In genomic region chr22:18001894-18002315, GRCh38 we compare ENCODE assay signal across 8 cellular contexts. TPM values are rescaled to one million over a fixed set of nuclear protein-coding genes. Genes with fewer than 3 reads are reported as not detected.
DNase-seq lines count a peak whose midpoint lies in the region; ATAC-seq, FAIRE-seq and TF ChIP-seq lines count a peak whose summit lies in the region.
"Not testable (repeated sequence)": the region's sequence is repeated elsewhere in the genome, so short reads cannot be mapped to it uniquely, and the experiment has no call there.

No MANE protein-coding gene starts in this region.

- peak overlapping the region; percentile 57 for H2AFZ ChIP-seq in KMS-11 (ENCODE audit: low read depth)
- peak overlapping the region; percentile 97 for H2AFZ ChIP-seq in astrocyte (ENCODE audit: low read depth, low read length)
- not testable (repeated sequence) for H2AFZ ChIP-seq in HepG2 (ENCODE audit: low read length)

- not testable (repeated sequence) for TF ChIP-seq EP300 in HepG2 (IDR thresholded peaks at IDR 0.05; ENCODE audit: low read depth in 2 of 2, low read length in 2 of 2); HepG2 (CRISPR knock-in tag; IDR thresholded peaks at IDR 0.05; ENCODE audit: borderline replicate concordance)

- peaks cover 24% of the 10 kb centered on the region for H3K4me1 Mint-ChIP-seq in astrocyte (ENCODE audit: low read depth, unreplicated experiment)

- not testable (repeated sequence) for DNase-seq in astrocyte (ENCODE audit: low read depth); epithelial cell of esophagus (ENCODE audit: low read depth); HepG2 (ENCODE audit: low spot score); substantia nigra (lab: John Stamatoyannopoulos, UW)

- H3K4me3 ChIP-seq in KMS-11 (IDR thresholded peaks at IDR 0.05; ENCODE audit: insufficient read depth, low read depth, low read length): not testable (repeated sequence)
- peak overlapping the region; percentile 76 for H3K4me3 ChIP-seq in WI38 (ENCODE audit: low read depth, low read length)
- peak overlapping the region; percentile 83 for H3K4me3 ChIP-seq in astrocyte (ENCODE audit: insufficient read depth, low read depth, low read length)
- peak overlapping the region; percentile 67 for H3K4me3 ChIP-seq in epithelial cell of esophagus (ENCODE audit: low read length)
- peak overlapping the region; percentile 10 to 86 (median 84); a peak in 3 of 6 replicates for H3K4me3 ChIP-seq in HepG2 (replicated peaks in 1 of 3; ENCODE audit: insufficient read depth in 1 of 3, low read depth in 2 of 3, low read length in 3 of 3)
- H3K4me3 ChIP-seq in neutrophil (ENCODE audit: low read depth in 1 of 2, low read length in 1 of 2): peak overlapping the region; percentile 41 to 48

- peak overlapping the region; percentile 99 for H3K27ac Mint-ChIP-seq in astrocyte (ENCODE audit: unreplicated experiment)

- not testable (repeated sequence) for TF ChIP-seq RAD21 in HepG2 (CRISPR knock-in tag; IDR thresholded peaks at IDR 0.05)

- not testable (repeated sequence) for H3K27me3 Mint-ChIP-seq in astrocyte (ENCODE audit: low read depth, unreplicated experiment)

- intact Hi-C loops in HepG2 (cut with micrococcal nuclease; ENCODE audit: unreplicated experiment): loop anchor here (1.0 to 5.0 kb wide), 4 partner anchors 50 to 105 kb away; no protein-coding TSS in a partner anchor

- H3K9me3 ChIP-seq in astrocyte (ENCODE audit: insufficient read depth, low read depth, low read length); HepG2 (ENCODE audit: low read length); neutrophil: not testable (repeated sequence)

- H3K9me3 Mint-ChIP-seq in astrocyte (ENCODE audit: unreplicated experiment): not testable (repeated sequence)

- H3K79me2 ChIP-seq in KMS-11 (ENCODE audit: insufficient read depth, low read depth) (peaks cover 36% of the 10 kb centered on the region), astrocyte (ENCODE audit: insufficient read depth, low read length) (peaks cover 45% of the 10 kb centered on the region), HepG2 (ENCODE audit: insufficient read depth, low read length) (peaks cover 32% of the 10 kb centered on the region)

- in situ Hi-C loops in HepG2 (cut with HindIII; ENCODE audit: extremely low pct_ligation_motif_present, low pct_unique_long_range_greater_than_20kb): loop anchor here (5.0 kb wide), 1 partner anchor 70 kb away; no protein-coding TSS in a partner anchor

- peak overlapping the region; percentile 90 for H3K4me3 Mint-ChIP-seq in astrocyte (ENCODE audit: unreplicated experiment)

- 37% methylated on average over 15 of the region's 15 CpGs for WGBS in HepG2 (ENCODE audit: low lambda C conversion rate)

- H3K4me2 ChIP-seq in KMS-11: peak overlapping the region; percentile 50
- H3K4me2 ChIP-seq in astrocyte (ENCODE audit: low read length): peak overlapping the region; percentile 93
- peak overlapping the region; percentile 92 for H3K4me2 ChIP-seq in HepG2 (ENCODE audit: low read depth, low read length)

- ATAC-seq in HepG2: not testable (repeated sequence)

- H3K4me1 ChIP-seq in KMS-11 (ENCODE audit: low read depth, poor library complexity, severe bottlenecking): peaks cover 39% of the 10 kb centered on the region
- peaks cover 12% of the 10 kb centered on the region for H3K4me1 ChIP-seq in astrocyte (ENCODE audit: insufficient read depth, low read length)
- H3K4me1 ChIP-seq in HepG2 (ENCODE audit: insufficient read depth, low read length): peaks cover 18% of the 10 kb centered on the region
- peaks cover 10 to 18% of the 10 kb centered on the region in 2 experiments for H3K4me1 ChIP-seq in neutrophil (ENCODE audit: control insufficient read depth in 1 of 2, insufficient read depth in 1 of 2, low read depth in 1 of 2, low read length in 1 of 2)

- peak overlapping the region; percentile 77; the same call in 1 of the 2 replicates for H3K9ac ChIP-seq in KMS-11
- peak overlapping the region; percentile 91 for H3K9ac ChIP-seq in astrocyte (ENCODE audit: low read length)
- peak overlapping the region; percentile 91; the same call in 1 of the 2 replicates for H3K9ac ChIP-seq in HepG2 (ENCODE audit: insufficient read depth, low read depth, low read length)

- FAIRE-seq in astrocyte (lab: Jason Lieb, UNC); HepG2 (lab: Jason Lieb, UNC): not testable (repeated sequence)

- TF ChIP-seq CTCF in C4-2B (conservative IDR thresholded peaks at IDR 0.05); KMS-11 (conservative IDR thresholded peaks at IDR 0.05; ENCODE audit: low read depth, low read length); WI38 (IDR thresholded peaks at IDR 0.05; ENCODE audit: low read depth, low read length); astrocyte (IDR thresholded peaks at IDR 0.05; ENCODE audit: insufficient read depth, low read depth, low read length); epithelial cell of esophagus (IDR thresholded peaks at IDR 0.05; ENCODE audit: insufficient read depth, low read depth, low read length, missing control alignments); HepG2 (CRISPR knock-in tag; IDR thresholded peaks at IDR 0.05); neutrophil (IDR thresholded peaks at IDR 0.05): not testable (repeated sequence)

- not testable (repeated sequence) for BruUV-seq in HepG2 (replicated peaks; lab: Mats Ljungman, UMichigan)

- not testable (repeated sequence) for H4K20me1 ChIP-seq in KMS-11 (ENCODE audit: insufficient read depth); HepG2 (ENCODE audit: insufficient read depth, low read length)
- peaks cover 35% of the 10 kb centered on the region for H4K20me1 ChIP-seq in astrocyte (ENCODE audit: insufficient read depth, low read length)

- peak overlapping the region; percentile 90 for H3K27ac ChIP-seq in C4-2B
- peak overlapping the region; percentile 83; the same call in 1 of the 2 replicates for H3K27ac ChIP-seq in KMS-11
- peak overlapping the region; percentile 98 for H3K27ac ChIP-seq in astrocyte (ENCODE audit: low read depth, low read length)
- peak overlapping the region; percentile 98 for H3K27ac ChIP-seq in HepG2 (ENCODE audit: extremely low read length, insufficient read depth, low read length)
- not testable (repeated sequence) for H3K27ac ChIP-seq in neutrophil
- H3K27ac ChIP-seq in substantia nigra (ENCODE audit: low read depth, low read length, poor library complexity, severe bottlenecking): peak overlapping the region; percentile 86

- H3K27me3 ChIP-seq in KMS-11 (ENCODE audit: insufficient read depth, low read depth); astrocyte (ENCODE audit: insufficient read depth, low read length); HepG2 (ENCODE audit: control insufficient read depth in 1 of 2, insufficient read depth in 2 of 2, low read length in 2 of 2): not testable (repeated sequence)
- H3K27me3 ChIP-seq in neutrophil: peaks cover 55% of the 10 kb centered on the region

- not testable (repeated sequence) for TF ChIP-seq POLR2A in HepG2 (IDR thresholded peaks at IDR 0.05; ENCODE audit: insufficient read depth in 1 of 2, low read depth in 2 of 2, low read length in 2 of 2)

- CTCF ChIA-PET in HepG2 (lab: Yijun Ruan, JAX; ENCODE audit: low intra/inter-chr PET ratio, low total read pairs): interaction anchor here (1.6 kb wide), 1 partner anchor 74 kb away, joined by 10 read pairs; no protein-coding TSS in a partner anchor

- not testable (repeated sequence) for H3K36me3 ChIP-seq in KMS-11 (ENCODE audit: insufficient read depth); astrocyte (ENCODE audit: insufficient read depth, low read length); HepG2 (replicated peaks in 1 of 2; ENCODE audit: control insufficient read depth in 1 of 2, insufficient read depth in 2 of 2, low read length in 2 of 2); neutrophil

- POLR2A ChIA-PET in HepG2 (lab: Yijun Ruan, JAX): not testable (repeated sequence)

- H3K36me3 Mint-ChIP-seq in astrocyte (ENCODE audit: low read depth, unreplicated experiment): not testable (repeated sequence)

TF ChIP-seq in HepG2, 621 proteins besides CTCF, POLR2A, EP300 and RAD21 (continues in another document):
- TF ChIP-seq FOSL2 (CRISPR knock-in tag; IDR thresholded peaks at IDR 0.05): 0 out of 2 replicates have a peak, but pooled peaks have one; percentile 3
- TF ChIP-seq ZMYM2 (CRISPR knock-in tag; IDR thresholded peaks at IDR 0.05): peak; percentile 95
- 0 out of 2 replicates have a peak, but pooled peaks have one; percentile 17 for TF ChIP-seq ZNF230 (CRISPR knock-in tag; IDR thresholded peaks at IDR 0.05)
- 0 out of 2 replicates have a peak, but pooled peaks have one; percentile 6 for TF ChIP-seq ZNF121 (CRISPR knock-in tag; IDR thresholded peaks at IDR 0.05)
- TF ChIP-seq SMAD1 (CRISPR knock-in tag; IDR thresholded peaks at IDR 0.05; ENCODE audit: borderline replicate concordance, low read depth): 0 out of 2 replicates have a peak, but pooled peaks have one; percentile 5

RNA-seq across cellular contexts. Expression of gene MICAL3, which starts 22.5 kb away (rescaled TPM):
- 101 and 113 TPM in 2 replicates for total RNA-seq in astrocyte
- total RNA-seq in HepG2 (2016; rRNA removed; fragmentation: Illumina TruSeq; extraction: Trizol): 9.5 and 12.5 TPM in 2 replicates
- total RNA-seq in HepG2 (2016; cell fraction: cytosol; rRNA removed; fragmentation: Illumina TruSeq; extraction: Trizol; ENCODE audit: low read depth): 2.6 and 2.9 TPM in 2 replicates
- 8.6 and 11.9 TPM in 2 replicates for total RNA-seq in HepG2 (2016; cell fraction: insoluble cytoplasmic fraction; rRNA removed; fragmentation: Illumina TruSeq; extraction: Trizol)
- 4.2 and 6.1 TPM in 2 replicates for total RNA-seq in HepG2 (2016; cell fraction: membrane; rRNA removed; fragmentation: Illumina TruSeq; extraction: Trizol)
- 31.3 and 35.0 TPM in 2 replicates for total RNA-seq in HepG2 (2016; cell fraction: nucleus; rRNA removed; fragmentation: Illumina TruSeq; extraction: Trizol)
- polyA plus RNA-seq in HepG2 (2011; rRNA removed): 5.3 and 5.6 TPM in 2 replicates
- 2.5 and 3.1 TPM in 2 replicates for polyA plus RNA-seq in HepG2 (2011; cell fraction: cytosol; rRNA removed)
- 32.9 and 43.0 TPM in 2 replicates for polyA plus RNA-seq in HepG2 (2011; cell fraction: nucleus; rRNA removed)
- polyA plus RNA-seq in HepG2 (2012): 9.2 and 10.8 TPM in 2 replicates
- 0.59 and 1.1 TPM in 2 replicates for polyA plus RNA-seq in HepG2 (2016; cell fraction: cytosol; fragmentation: Illumina TruSeq; extraction: Trizol; ENCODE audit: low read depth)
- 3.5 and 3.6 TPM in 2 replicates for polyA plus RNA-seq in HepG2 (2016; cell fraction: insoluble cytoplasmic fraction; fragmentation: Illumina TruSeq; extraction: Trizol; ENCODE audit: low read depth)
- 0.53 and 1.1 TPM in 2 replicates for polyA plus RNA-seq in HepG2 (2016; cell fraction: membrane; fragmentation: Illumina TruSeq; extraction: Trizol; ENCODE audit: low read depth)
- 34.4 and 36.4 TPM in 2 replicates for polyA plus RNA-seq in HepG2 (2016; cell fraction: nucleus; fragmentation: Illumina TruSeq; extraction: Trizol; ENCODE audit: insufficient read depth, low read depth)
- 12.7 and 28.5 TPM in 2 replicates for polyA minus RNA-seq in HepG2 (2011; rRNA and poly(A)+ RNA removed; ENCODE audit: low replicate concordance)
- polyA minus RNA-seq in HepG2 (2011; cell fraction: cytosol; rRNA and poly(A)+ RNA removed): 3.7 and 4.4 TPM in 2 replicates
- polyA minus RNA-seq in HepG2 (2011; cell fraction: nucleus; rRNA and poly(A)+ RNA removed): 28.5 and 33.0 TPM in 2 replicates
